Comparison of ENCODE assay signal across 1 cellular context in genomic region chrX:153766098-153766817, GRCh38.
A peak's percentile ranks its signal among the peaks of the same experiment; 100 is the strongest.
TF ChIP-seq lines count a peak whose summit lies in the region.

No MANE protein-coding gene starts in this region.

TF ChIP-seq in K562, 482 proteins besides CTCF, POLR2A, EP300 and RAD21 (continued from another document):
- TF ChIP-seq BRF1 (IDR thresholded peaks at IDR 0.05; ENCODE audit: borderline replicate concordance, extremely low read depth, insufficient read length) (no peak), TRIM25 (IDR thresholded peaks at IDR 0.05; ENCODE audit: borderline replicate concordance) (no peak), MTA1 (IDR thresholded peaks at IDR 0.05; ENCODE audit: borderline replicate concordance) (no peak), MYNN (IDR thresholded peaks at IDR 0.05) (no peak), MYNN (CRISPR knock-in tag; IDR thresholded peaks at IDR 0.05) (no peak), ARNT (IDR thresholded peaks at IDR 0.05) (no peak), NR2C2 (CRISPR knock-in tag; IDR thresholded peaks at IDR 0.05) (no peak), NR2C2 (tag; IDR thresholded peaks at IDR 0.05) (no peak), TSC22D4 (tag; IDR thresholded peaks at IDR 0.05) (no peak), RAD51 (IDR thresholded peaks at IDR 0.05; ENCODE audit: borderline replicate concordance, low read depth) (no peak), ZBTB7A (IDR thresholded peaks at IDR 0.05; ENCODE audit: borderline replicate concordance, control insufficient read depth, low read depth, low read length) (peak; percentile 99), ZNF395 (CRISPR knock-in tag; IDR thresholded peaks at IDR 0.05) (no peak), EWSR1 (IDR thresholded peaks at IDR 0.05; ENCODE audit: borderline replicate concordance, low read depth, partially characterized antibody) (no peak), ZNF589 (CRISPR knock-in tag; IDR thresholded peaks at IDR 0.05; ENCODE audit: low read depth) (no peak), ZBTB17 (CRISPR knock-in tag; IDR thresholded peaks at IDR 0.05) (no peak), IFI16 (CRISPR knock-in tag; IDR thresholded peaks at IDR 0.05) (no peak), KLF10 (CRISPR knock-in tag; IDR thresholded peaks at IDR 0.05) (no peak), ZBTB2 (IDR thresholded peaks at IDR 0.05) (0 out of 2 replicates have a peak, but pooled peaks have one; percentile 35), CBFA2T2 (conservative IDR thresholded peaks at IDR 0.05) (no peak), MCM2 (IDR thresholded peaks at IDR 0.05; ENCODE audit: low read depth) (no peak), E4F1 (CRISPR knock-in tag; IDR thresholded peaks at IDR 0.05; ENCODE audit: borderline replicate concordance) (no peak), ZNF740 (CRISPR knock-in tag; IDR thresholded peaks at IDR 0.05) (no peak), ZNF740 (tag; IDR thresholded peaks at IDR 0.05) (no peak), CHD4 (IDR thresholded peaks at IDR 0.05; ENCODE audit: insufficient read depth, insufficient replicate concordance, low read depth, low read length, poor library complexity, severe bottlenecking) (no peak), ESRRA (IDR thresholded peaks at IDR 0.05; ENCODE audit: borderline replicate concordance, low read depth) (no peak; the same call in 1 of the 2 replicates), VEZF1 (CRISPR knock-in tag; IDR thresholded peaks at IDR 0.05) (peak; percentile 86), HMG20A (CRISPR knock-in tag; conservative IDR thresholded peaks at IDR 0.05) (no peak), PML (IDR thresholded peaks at IDR 0.05; ENCODE audit: low read length) (no peak), ZNF592 (IDR thresholded peaks at IDR 0.05) (no peak), NFATC3 (IDR thresholded peaks at IDR 0.05) (no peak), SAFB (IDR thresholded peaks at IDR 0.05; ENCODE audit: borderline replicate concordance, low read depth, low read length) (no peak), FOXP1 (CRISPR knock-in tag; IDR thresholded peaks at IDR 0.05) (no peak), MCM5 (IDR thresholded peaks at IDR 0.05; ENCODE audit: low read depth) (no peak), ARID1B (IDR thresholded peaks at IDR 0.05) (peak; percentile 56), NEUROD1 (IDR thresholded peaks at IDR 0.05; ENCODE audit: borderline replicate concordance, low read depth, low read length, partially characterized antibody) (no peak)
